11 cellular contexts compared by ENCODE assay signal in the genomic region with DNA sequence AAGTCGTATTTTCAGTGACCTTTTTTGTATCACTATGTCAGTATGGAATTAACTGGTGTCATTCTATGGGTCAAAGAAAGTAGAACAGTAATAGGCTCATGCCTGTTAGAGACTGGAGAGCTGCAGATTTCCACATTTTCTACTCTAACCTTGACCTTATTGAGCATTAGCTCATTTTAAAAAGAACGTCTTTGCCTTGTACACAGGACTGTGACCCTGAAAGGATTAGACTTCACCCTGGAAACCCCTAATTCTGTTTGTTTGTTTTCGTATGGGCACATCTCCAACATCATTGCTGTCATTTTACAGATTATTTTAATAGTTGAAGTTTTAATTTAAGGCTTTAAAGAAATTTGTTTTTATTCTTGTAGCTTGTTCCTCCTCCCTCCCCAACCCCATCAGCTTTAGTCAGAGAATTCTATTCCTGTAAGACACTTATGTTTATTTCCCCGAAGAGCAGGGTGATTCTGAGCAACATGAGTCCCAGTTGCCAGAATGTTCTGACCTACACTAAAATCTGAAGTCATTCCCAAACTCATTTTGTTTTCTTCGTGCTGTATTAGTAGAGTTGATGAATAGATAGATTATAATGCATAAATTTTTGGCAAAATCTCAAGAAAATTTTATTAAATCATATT.
"Had no signal": no experiment of that assay in that cellular context is flagged by ENCODE, and none has a peak within 500 bp of the region (broad histone marks: within the 10 kb centered on the region; RNA-seq: fewer than 3 reads in every experiment).

No MANE protein-coding gene starts in this region.

- H3K4me2 ChIP-seq: smooth muscle cell had no signal

- H3K27ac ChIP-seq: colonic mucosa, right atrium auricular region had no signal

- H3K9me3 ChIP-seq: colonic mucosa, right atrium auricular region had no signal

- H3K27me3 ChIP-seq: colonic mucosa, right atrium auricular region had no signal

- H3K4me1 ChIP-seq: colonic mucosa, right atrium auricular region had no signal

- H3K36me3 ChIP-seq: colonic mucosa, right atrium auricular region had no signal

- H3K4me3 ChIP-seq: colonic mucosa, lung, right atrium auricular region, smooth muscle cell had no signal

- DNase-seq: activated CD4-positive, alpha-beta T cell treated with anti-CD3 and anti-CD28 coated beads for 4 hours; activated CD8-positive, alpha-beta memory T cell treated with anti-CD3 and anti-CD28 coated beads, Interleukin-2, amount 50 U/mL, for 48 hours; activated CD8-positive, alpha-beta T cell treated with anti-CD3 and anti-CD28 coated beads, Interleukin-2, amount 10 ng/mL, durations not matched to agents 7 days and 5 days; colonic mucosa; effector CD8-positive, alpha-beta T cell; left colon; naive thymus-derived CD4-positive, alpha-beta T cell; trophoblast cell had no signal
